Comparison of ENCODE assay signal across 16 cellular contexts in genomic region chr6:98976674-98977365, GRCh38. TPM values are rescaled to one million over a fixed set of nuclear protein-coding genes. Genes with fewer than 3 reads are reported as not detected.
DNase-seq lines count a peak whose midpoint lies in the region; ATAC-seq and TF ChIP-seq lines count a peak whose summit lies in the region.
"Had no signal": no experiment of that assay in that cellular context is flagged by ENCODE, and none has a peak within 500 bp of the region (broad histone marks: within the 10 kb centered on the region; RNA-seq: fewer than 3 reads in every experiment).

No MANE protein-coding gene starts in this region.

- H3K27ac Mint-ChIP-seq in stimulated activated effector memory CD8-positive, alpha-beta T cell treated with anti-CD3 and anti-CD28 coated beads, Interleukin-12 subunit alpha, Interleukin-12 subunit beta, amount 100 ng/mL, for 72 hours: no peak overlapping the region
- no peak overlapping the region for H3K27ac Mint-ChIP-seq in activated CD4-positive, alpha-beta T cell treated with anti-CD3 and anti-CD28 coated beads, Interleukin-2, amount 10 ng/mL, durations not matched to agents 24 days and 14 days
- H3K27ac Mint-ChIP-seq: GM23338 had no signal

- H3K9me3 Mint-ChIP-seq in stimulated activated effector memory CD8-positive, alpha-beta T cell treated with anti-CD3 and anti-CD28 coated beads, Interleukin-12 subunit alpha, Interleukin-12 subunit beta, amount 100 ng/mL, for 72 hours: no peaks in the 10 kb centered on the region
- H3K9me3 Mint-ChIP-seq in activated CD4-positive, alpha-beta T cell treated with anti-CD3 and anti-CD28 coated beads, Interleukin-2, amount 10 ng/mL, durations not matched to agents 24 days and 14 days: no peaks in the 10 kb centered on the region
- H3K9me3 Mint-ChIP-seq: GM23338 had no signal

- DNase-seq in Right ventricle myocardium inferior (ENCODE audit: missing footprints) (no peak), cardiac septum (ENCODE audit: low spot score) (no peak), Right ventricle myocardium superior (no peak), esophagus squamous epithelium (lab: John Stamatoyannopoulos, UW) (no peak)
- no peak for DNase-seq in stimulated activated effector memory CD8-positive, alpha-beta T cell treated with anti-CD3 and anti-CD28 coated beads, Interleukin-12 subunit alpha, Interleukin-12 subunit beta, amount 100 ng/mL, for 72 hours (ENCODE audit: low spot score in 2 of 2)
- no peak for DNase-seq in activated CD4-positive, alpha-beta T cell treated with anti-CD3 and anti-CD28 coated beads, Interleukin-2, amount 10 ng/mL, durations not matched to agents 24 days and 14 days
- DNase-seq: C1 segment of cervical spinal cord, GDM1, NCI-H187, NCI-H226, NCI-H69, PC-9 had no signal

- TF ChIP-seq CTCF in neutrophil (IDR thresholded peaks at IDR 0.05) (no peak), esophagus squamous epithelium (IDR thresholded peaks at IDR 0.05) (no peak)

- H3K4me3 Mint-ChIP-seq in stimulated activated effector memory CD8-positive, alpha-beta T cell treated with anti-CD3 and anti-CD28 coated beads, Interleukin-12 subunit alpha, Interleukin-12 subunit beta, amount 100 ng/mL, for 72 hours: no peak overlapping the region
- H3K4me3 Mint-ChIP-seq in activated CD4-positive, alpha-beta T cell treated with anti-CD3 and anti-CD28 coated beads, Interleukin-2, amount 10 ng/mL, durations not matched to agents 24 days and 14 days: no peak overlapping the region
- H3K4me3 Mint-ChIP-seq: GM23338 had no signal

- H3K4me1 ChIP-seq in neutrophil (ENCODE audit: control insufficient read depth in 1 of 2, insufficient read depth in 1 of 2, low read depth in 1 of 2, low read length in 1 of 2) (peaks cover 43 to 46% of the 10 kb centered on the region in 2 experiments), esophagus squamous epithelium (peaks cover 0 to 11% (median 0%) of the 10 kb centered on the region in 3 donors)
- H3K4me1 ChIP-seq: A549 had no signal

- H3K9me3 ChIP-seq in neutrophil (no peaks in the 10 kb centered on the region), esophagus squamous epithelium (no peaks in the 10 kb centered on the region)
- H3K9me3 ChIP-seq: A549 had no signal

- no peaks in the 10 kb centered on the region for H3K36me3 Mint-ChIP-seq in stimulated activated effector memory CD8-positive, alpha-beta T cell treated with anti-CD3 and anti-CD28 coated beads, Interleukin-12 subunit alpha, Interleukin-12 subunit beta, amount 100 ng/mL, for 72 hours
- no peaks in the 10 kb centered on the region for H3K36me3 Mint-ChIP-seq in activated CD4-positive, alpha-beta T cell treated with anti-CD3 and anti-CD28 coated beads, Interleukin-2, amount 10 ng/mL, durations not matched to agents 24 days and 14 days (ENCODE audit: low read depth)

- intact Hi-C loops in Right ventricle myocardium inferior (cut with DNase I): no loop called here
- intact Hi-C loops in cardiac septum (cut with DNase I): no loop called here
- intact Hi-C loops in Right ventricle myocardium superior (cut with DNase I): no loop called here
- intact Hi-C loops in esophagus squamous epithelium (cut with DNase I): no loop called here
- intact Hi-C loops in activated CD4-positive, alpha-beta T cell treated with anti-CD3 and anti-CD28 coated beads, Interleukin-2, amount 10 ng/mL, durations not matched to agents 24 days and 14 days (cut with micrococcal nuclease): no loop called here

- H3K36me3 ChIP-seq in neutrophil: no peaks in the 10 kb centered on the region
- no peaks in the 10 kb centered on the region for H3K36me3 ChIP-seq in esophagus squamous epithelium

- H3K27me3 ChIP-seq in neutrophil (no peaks in the 10 kb centered on the region), esophagus squamous epithelium (no peaks in the 10 kb centered on the region)

- TF ChIP-seq POLR2A in esophagus squamous epithelium (IDR thresholded peaks at IDR 0.05): no peak

- H3K4me3 ChIP-seq in neutrophil (ENCODE audit: low read depth in 1 of 2, low read length in 1 of 2) (no peak overlapping the region), esophagus squamous epithelium (no peak overlapping the region)
- H3K4me3 ChIP-seq: A549, GM23338, PC-9, SK-N-MC had no signal

- peak; percentile 48 for ATAC-seq in Right ventricle myocardium inferior
- ATAC-seq in Right ventricle myocardium superior (ENCODE audit: poor library complexity): peak; percentile 63
- no peak for ATAC-seq in stimulated activated effector memory CD8-positive, alpha-beta T cell treated with anti-CD3 and anti-CD28 coated beads, Interleukin-12 subunit alpha, Interleukin-12 subunit beta, amount 100 ng/mL, for 72 hours
- ATAC-seq: A549 had no signal

- peak overlapping the region; percentile 71 for H3K27ac ChIP-seq in neutrophil
- H3K27ac ChIP-seq in esophagus squamous epithelium: no peak overlapping the region
- H3K27ac ChIP-seq: A549, PC-9, SK-N-MC had no signal

- H3K27me3 Mint-ChIP-seq in activated CD4-positive, alpha-beta T cell treated with anti-CD3 and anti-CD28 coated beads, Interleukin-2, amount 10 ng/mL, durations not matched to agents 24 days and 14 days: no peaks in the 10 kb centered on the region

- no peaks in the 10 kb centered on the region for H3K4me1 Mint-ChIP-seq in stimulated activated effector memory CD8-positive, alpha-beta T cell treated with anti-CD3 and anti-CD28 coated beads, Interleukin-12 subunit alpha, Interleukin-12 subunit beta, amount 100 ng/mL, for 72 hours
- H3K4me1 Mint-ChIP-seq in activated CD4-positive, alpha-beta T cell treated with anti-CD3 and anti-CD28 coated beads, Interleukin-2, amount 10 ng/mL, durations not matched to agents 24 days and 14 days: peaks cover 2% of the 10 kb centered on the region

- 74 to 82% methylated on average over 4 of the region's 4 CpGs for WGBS in esophagus squamous epithelium, 2 donors

RNA-seq across cellular contexts. Expression of gene FBXL4, which starts 29.1 kb away (rescaled TPM):
- total RNA-seq in Right ventricle myocardium inferior (18.0 TPM), cardiac septum (12.8 TPM), Right ventricle myocardium superior (17.3 TPM), esophagus squamous epithelium (10 to 100 TPM in 2 of 4 donors, 1 to 10 TPM in 2; 4.9 to 15.1 (median 10.0) TPM)
- 12.8 and 15.3 TPM in 2 replicates for total RNA-seq in activated CD4-positive, alpha-beta T cell treated with anti-CD3 and anti-CD28 coated beads, Interleukin-2, amount 10 ng/mL, durations not matched to agents 24 days and 14 days
